In genomic region chr10:48455055-48455391, GRCh38 we compare ENCODE assay signal across 15 cellular contexts.
"Had no signal": no experiment of that assay in that cellular context is flagged by ENCODE, and none has a peak within 500 bp of the region (broad histone marks: within the 10 kb centered on the region; RNA-seq: fewer than 3 reads in every experiment).

No MANE protein-coding gene starts in this region.

- H3K27ac ChIP-seq: neutrophil, prostate gland, right lobe of liver had no signal

- H3K4me3 Mint-ChIP-seq: activated CD4-positive, alpha-beta T cell treated with anti-CD3 and anti-CD28 coated beads, Interleukin-2, amount 10 ng/mL, durations not matched to agents 7 days and 5 days; activated naive CD8-positive, alpha-beta T cell treated with anti-CD3 and anti-CD28 coated beads, Interleukin-2, amount 10 ng/mL, durations not matched to agents 7 days and 5 days; activated T-cell treated with anti-CD3 and anti-CD28 coated beads, Interleukin-2, amount 50 U/mL, for 24 hours; mesothelial cell of epicardium had no signal

- H3K4me1 Mint-ChIP-seq: activated CD4-positive, alpha-beta T cell treated with anti-CD3 and anti-CD28 coated beads, Interleukin-2, amount 10 ng/mL, durations not matched to agents 7 days and 5 days; activated naive CD8-positive, alpha-beta T cell treated with anti-CD3 and anti-CD28 coated beads, Interleukin-2, amount 10 ng/mL, durations not matched to agents 7 days and 5 days had no signal

- H3K4me3 ChIP-seq: prostate gland, right lobe of liver had no signal

- H3K36me3 ChIP-seq: neutrophil, prostate gland, right lobe of liver had no signal

- H3K36me3 Mint-ChIP-seq: activated naive CD8-positive, alpha-beta T cell treated with anti-CD3 and anti-CD28 coated beads, Interleukin-2, amount 10 ng/mL, durations not matched to agents 7 days and 5 days; mesothelial cell of epicardium had no signal

- H3K4me1 ChIP-seq: prostate gland, right lobe of liver had no signal

- ATAC-seq: left ventricle myocardium superior; right lobe of liver; stimulated activated naive CD8-positive, alpha-beta T cell treated with anti-CD3 and anti-CD28 coated beads, Interleukin-15, Interleukin-2, amounts not matched to agents 100 U/mL and 50 U/mL, for 24 hours had no signal

- DNase-seq: activated CD4-positive, alpha-beta T cell treated with anti-CD3 and anti-CD28 coated beads, Interleukin-2, amount 10 ng/mL, durations not matched to agents 7 days and 5 days; activated CD4-positive, CD25-positive, alpha-beta regulatory T cell; activated gamma-delta T cell; anterior cingulate cortex; effector CD4-positive, alpha-beta T cell; foreskin melanocyte; left ventricle myocardium superior; stimulated activated CD4-positive, alpha-beta T cell treated with anti-CD3 and anti-CD28 coated beads, Interleukin-2, amount 100 ng/mL, for 24 hours; stimulated activated naive CD8-positive, alpha-beta T cell treated with anti-CD3 and anti-CD28 coated beads, Interleukin-15, Interleukin-2, amounts not matched to agents 100 U/mL and 50 U/mL, for 24 hours had no signal

- H3K27me3 Mint-ChIP-seq: activated CD4-positive, alpha-beta T cell treated with anti-CD3 and anti-CD28 coated beads, Interleukin-2, amount 10 ng/mL, durations not matched to agents 7 days and 5 days; activated naive CD8-positive, alpha-beta T cell treated with anti-CD3 and anti-CD28 coated beads, Interleukin-2, amount 10 ng/mL, durations not matched to agents 7 days and 5 days had no signal

- H3K9me3 Mint-ChIP-seq: activated CD4-positive, alpha-beta T cell treated with anti-CD3 and anti-CD28 coated beads, Interleukin-2, amount 10 ng/mL, durations not matched to agents 7 days and 5 days; activated naive CD8-positive, alpha-beta T cell treated with anti-CD3 and anti-CD28 coated beads, Interleukin-2, amount 10 ng/mL, durations not matched to agents 7 days and 5 days; activated T-cell treated with anti-CD3 and anti-CD28 coated beads, Interleukin-2, amount 50 U/mL, for 24 hours; mesothelial cell of epicardium had no signal

- H3K27me3 ChIP-seq: neutrophil, right lobe of liver had no signal

- H3K9me3 ChIP-seq: neutrophil, prostate gland, right lobe of liver had no signal

- H3K27ac Mint-ChIP-seq: activated CD4-positive, alpha-beta T cell treated with anti-CD3 and anti-CD28 coated beads, Interleukin-2, amount 10 ng/mL, durations not matched to agents 7 days and 5 days; activated naive CD8-positive, alpha-beta T cell treated with anti-CD3 and anti-CD28 coated beads, Interleukin-2, amount 10 ng/mL, durations not matched to agents 7 days and 5 days; activated T-cell treated with anti-CD3 and anti-CD28 coated beads, Interleukin-2, amount 50 U/mL, for 24 hours had no signal
